ENCODE assay signal across 7 cellular contexts in the genomic region with DNA sequence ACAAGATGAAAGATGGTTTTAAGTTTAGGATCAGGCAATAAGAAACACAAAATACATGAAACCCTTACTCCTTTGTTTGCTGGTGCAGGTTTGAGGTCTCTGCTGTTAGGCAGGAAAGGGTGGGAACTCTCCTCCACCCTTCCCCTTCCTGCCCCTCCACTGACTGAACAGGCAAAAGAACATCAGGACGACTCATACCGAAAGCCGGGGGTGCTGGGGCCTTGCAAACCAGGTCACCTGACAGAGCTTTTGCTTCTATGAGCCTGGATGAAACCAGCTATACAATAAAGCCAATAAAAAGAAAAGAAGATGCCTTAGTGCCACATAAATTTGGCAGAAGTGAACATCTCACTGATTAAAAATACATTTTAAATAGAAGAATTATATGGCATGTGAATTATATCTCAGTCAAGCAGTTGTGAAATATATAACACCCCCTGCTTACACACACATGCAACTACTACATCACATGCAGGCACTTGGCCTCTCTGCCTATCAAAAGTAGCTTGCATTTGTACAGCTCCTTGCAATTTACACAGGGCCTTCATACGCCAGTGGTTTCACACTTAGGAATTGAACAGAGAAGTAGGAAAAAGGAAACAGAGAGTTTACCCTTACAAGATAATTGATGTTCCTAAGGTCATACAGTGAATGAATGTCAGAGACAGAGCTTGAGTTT.
DNase-seq lines count a peak whose midpoint lies in the region; ATAC-seq lines count a peak whose summit lies in the region.

No MANE protein-coding gene starts in this region.

- ATAC-seq in GM19455 (IDR thresholded peaks at IDR 0.05; ENCODE audit: unreplicated experiment) (peak; percentile 95), HG03354 (IDR thresholded peaks at IDR 0.05; ENCODE audit: poor library complexity, severe bottlenecking, unreplicated experiment) (peak; percentile 98)
- peak; percentile 75 to 80 for ATAC-seq in stimulated activated naive B cell treated with anti-CD40 and anti-IgM and Interleukin-4, amounts not matched to agents 10 μg/mL and 1 μg/mL and 100 μg/mL, for 72 hours (replicated peaks)

- H3K9me3 Mint-ChIP-seq in activated CD4-positive, alpha-beta T cell treated with anti-CD3 and anti-CD28 coated beads, Interleukin-2, amount 10 ng/mL, durations not matched to agents 24 days and 14 days: peaks cover 18% of the 10 kb centered on the region
- peaks cover 0 to 1% of the 10 kb centered on the region in 2 donors for H3K9me3 Mint-ChIP-seq in stimulated activated naive B cell treated with anti-CD40 and anti-IgM and Interleukin-4, amounts not matched to agents 10 μg/mL and 1 μg/mL and 100 μg/mL, for 72 hours

- peak overlapping the region; percentile 84 for H3K27ac Mint-ChIP-seq in activated CD4-positive, alpha-beta T cell treated with anti-CD3 and anti-CD28 coated beads, Interleukin-2, amount 10 ng/mL, durations not matched to agents 24 days and 14 days
- peak overlapping the region; percentile 70 for H3K27ac Mint-ChIP-seq in stimulated activated naive B cell treated with anti-CD40 and anti-IgM and Interleukin-4, amounts not matched to agents 10 μg/mL and 1 μg/mL and 100 μg/mL, for 72 hours

- peak overlapping the region; percentile 65 for H3K4me3 Mint-ChIP-seq in activated CD4-positive, alpha-beta T cell treated with anti-CD3 and anti-CD28 coated beads, Interleukin-2, amount 10 ng/mL, durations not matched to agents 24 days and 14 days
- peak overlapping the region; percentile 11 to 21 for H3K4me3 Mint-ChIP-seq in stimulated activated naive B cell treated with anti-CD40 and anti-IgM and Interleukin-4, amounts not matched to agents 10 μg/mL and 1 μg/mL and 100 μg/mL, for 72 hours

- peaks cover 86% of the 10 kb centered on the region for H3K4me1 Mint-ChIP-seq in activated CD4-positive, alpha-beta T cell treated with anti-CD3 and anti-CD28 coated beads, Interleukin-2, amount 10 ng/mL, durations not matched to agents 24 days and 14 days
- H3K4me1 Mint-ChIP-seq in stimulated activated naive B cell treated with anti-CD40 and anti-IgM and Interleukin-4, amounts not matched to agents 10 μg/mL and 1 μg/mL and 100 μg/mL, for 72 hours: peaks cover 58 to 78% of the 10 kb centered on the region in 2 donors

- H3K27me3 Mint-ChIP-seq in activated CD4-positive, alpha-beta T cell treated with anti-CD3 and anti-CD28 coated beads, Interleukin-2, amount 10 ng/mL, durations not matched to agents 24 days and 14 days: no peaks in the 10 kb centered on the region
- H3K27me3 Mint-ChIP-seq in stimulated activated naive B cell treated with anti-CD40 and anti-IgM and Interleukin-4, amounts not matched to agents 10 μg/mL and 1 μg/mL and 100 μg/mL, for 72 hours: peaks cover 0 to 6% of the 10 kb centered on the region in 2 donors

- intact Hi-C loops in activated CD4-positive, alpha-beta T cell treated with anti-CD3 and anti-CD28 coated beads, Interleukin-2, amount 10 ng/mL, durations not matched to agents 24 days and 14 days (cut with micrococcal nuclease): loop anchor here (2.0 to 10.0 kb wide), 8 partner anchors 15 to 749 kb away; no protein-coding TSS in a partner anchor
- intact Hi-C loops in cardiac septum (cut with DNase I): no loop called here

- H3K36me3 Mint-ChIP-seq in activated CD4-positive, alpha-beta T cell treated with anti-CD3 and anti-CD28 coated beads, Interleukin-2, amount 10 ng/mL, durations not matched to agents 24 days and 14 days (ENCODE audit: low read depth): peaks cover 7% of the 10 kb centered on the region
- no peaks in the 10 kb centered on the region for H3K36me3 Mint-ChIP-seq in stimulated activated naive B cell treated with anti-CD40 and anti-IgM and Interleukin-4, amounts not matched to agents 10 μg/mL and 1 μg/mL and 100 μg/mL, for 72 hours

- peak; percentile 94 for DNase-seq in activated CD4-positive, alpha-beta T cell treated with anti-CD3 and anti-CD28 coated beads, Interleukin-2, amount 10 ng/mL, durations not matched to agents 24 days and 14 days
- DNase-seq in cardiac septum (ENCODE audit: low spot score): peak; percentile 81
- peak; percentile 49 for DNase-seq in stimulated activated naive B cell treated with anti-CD40 and anti-IgM and Interleukin-4, amounts not matched to agents 10 μg/mL and 1 μg/mL and 100 μg/mL, for 72 hours
- DNase-seq in C1 segment of cervical spinal cord (lab: John Stamatoyannopoulos, UW): no peak
- no peak for DNase-seq in DMS153 treated with DMSO at 0.1 percent for 48 hours (lab: John Stamatoyannopoulos, UW; ENCODE audit: unreplicated experiment)

Comparison
In these comparisons a context has a peak if more than half of its experiments do, and no peak if none do; other contexts are left out.
1. DNase-seq: peak in activated CD4-positive, alpha-beta T cell treated with anti-CD3 and anti-CD28 coated beads, Interleukin-2, amount 10 ng/mL, durations not matched to agents 24 days and 14 days (single experiment), cardiac septum (single experiment) and stimulated activated naive B cell treated with anti-CD40 and anti-IgM and Interleukin-4, amounts not matched to agents 10 μg/mL and 1 μg/mL and 100 μg/mL, for 72 hours (single experiment); none in C1 segment of cervical spinal cord (0 of 14) and DMS153 treated with DMSO at 0.1 percent for 48 hours (single experiment).
2. Peak in every context shown above with its lines, with median percentiles within 50 percentile points of each other: ATAC-seq.